In the genomic region with DNA sequence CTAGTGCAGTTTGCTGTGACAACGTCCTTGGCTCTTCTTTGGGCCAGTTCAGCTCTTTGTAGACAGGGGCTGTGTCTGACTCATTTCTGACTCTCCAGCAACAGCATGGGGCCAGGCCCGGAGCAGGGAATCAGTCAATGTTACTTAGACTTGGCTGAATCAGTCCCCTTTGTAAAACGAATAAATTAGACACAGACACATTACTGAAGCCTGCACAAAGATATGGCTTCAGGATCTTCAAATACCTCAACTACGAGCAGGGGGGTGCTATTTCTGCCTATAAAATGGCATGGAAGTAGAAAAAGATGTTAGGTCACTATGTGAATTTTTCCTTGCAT, we compare ENCODE assay signal across 12 cellular contexts.
DNase-seq lines count a peak whose midpoint lies in the region; ATAC-seq and TF ChIP-seq lines count a peak whose summit lies in the region.
"Had no signal": no experiment of that assay in that cellular context is flagged by ENCODE, and none has a peak within 500 bp of the region (broad histone marks: within the 10 kb centered on the region; RNA-seq: fewer than 3 reads in every experiment).

No MANE protein-coding gene starts in this region.

- peak; percentile 37 for DNase-seq in left cardiac atrium
- no peak for DNase-seq in left ventricle myocardium inferior
- peak; percentile 72 to 92 (median 88) for DNase-seq in adrenal gland
- peak; percentile 49 for DNase-seq in glomerular visceral epithelial cell (ENCODE audit: extremely low spot score)
- DNase-seq in stromal cell of bone marrow (ENCODE audit: low read depth) = peak; percentile 74
- DNase-seq in NCI-H345 treated with DMSO at 0.1 percent for 48 hours (lab: John Stamatoyannopoulos, UW; ENCODE audit: unreplicated experiment) = no peak
- DNase-seq: naive thymus-derived CD8-positive, alpha-beta T cell; NCI-H510A treated with DMSO at 0.1 percent for 48 hours had no signal

- 33 to 45% (median 40%) methylated on average over 4 of the region's 4 CpGs for WGBS in adrenal gland, 4 donors

- ATAC-seq in left cardiac atrium = peak; percentile 28 to 74
- no peak for ATAC-seq in HG03175 (IDR thresholded peaks at IDR 0.05; ENCODE audit: unreplicated experiment)
- no peak for ATAC-seq in HG03280 (IDR thresholded peaks at IDR 0.05; ENCODE audit: unreplicated experiment)
- ATAC-seq: activated CD4-positive, CD25-positive, alpha-beta regulatory T cell treated with anti-CD3 and anti-CD28 coated beads, Interleukin-2, amount 50 U/mL, for 24 hours; naive thymus-derived CD8-positive, alpha-beta T cell had no signal

- intact Hi-C loops in left cardiac atrium (cut with DNase I) (no loop called here), left ventricle myocardium inferior (cut with micrococcal nuclease) (no loop called here), adrenal gland (cut with DNase I) (no loop called here)

- H3K4me3 ChIP-seq in left ventricle myocardium inferior (no peak overlapping the region), adrenal gland (no peak overlapping the region)

- TF ChIP-seq CTCF in left ventricle myocardium inferior (IDR thresholded peaks at IDR 0.05; ENCODE audit: borderline replicate concordance) (no peak), adrenal gland (IDR thresholded peaks at IDR 0.05) (peak in 5 of 6 experiments; percentile 31 to 43 (median 36))

- H3K9me3 ChIP-seq in left ventricle myocardium inferior (replicated peaks) (no peaks in the 10 kb centered on the region), adrenal gland (replicated peaks in 1 of 3) (no peaks in the 10 kb centered on the region)

- peaks cover 12% of the 10 kb centered on the region for H3K4me1 ChIP-seq in left ventricle myocardium inferior
- H3K4me1 ChIP-seq in adrenal gland (replicated peaks in 1 of 2) = peaks cover 14 to 32% of the 10 kb centered on the region in 2 donors

- no peak overlapping the region for H3K27ac ChIP-seq in left ventricle myocardium inferior (replicated peaks)
- peak overlapping the region; percentile 7 to 84 (median 59) for H3K27ac ChIP-seq in adrenal gland
- H3K27ac ChIP-seq: C4-2B had no signal

- H3K27me3 ChIP-seq in left ventricle myocardium inferior (ENCODE audit: low read depth) (no peaks in the 10 kb centered on the region), adrenal gland (no peaks in the 10 kb centered on the region)

- no peaks in the 10 kb centered on the region for H3K36me3 ChIP-seq in left ventricle myocardium inferior
- H3K36me3 ChIP-seq in adrenal gland (replicated peaks in 1 of 2) = no peaks in the 10 kb centered on the region

- no peak for TF ChIP-seq POLR2A in adrenal gland (IDR thresholded peaks at IDR 0.05)

Comparison
In these comparisons a context has a peak if more than half of its experiments do, and no peak if none do; other contexts are left out.
1. DNase-seq: peak in left cardiac atrium (single experiment), adrenal gland (7 of 7), glomerular visceral epithelial cell (single experiment) and stromal cell of bone marrow (single experiment); none in left ventricle myocardium inferior (single experiment) and NCI-H345 treated with DMSO at 0.1 percent for 48 hours (single experiment).
2. ATAC-seq: peak in left cardiac atrium (2 of 2); none in HG03175 (single experiment) and HG03280 (single experiment).